20 cellular contexts compared by ENCODE assay signal in genomic region chr6:161432546-161432945, GRCh38.
A peak's percentile ranks its signal among the peaks of the same experiment; 100 is the strongest.
DNase-seq lines count a peak whose midpoint lies in the region; ATAC-seq, FAIRE-seq and TF ChIP-seq lines count a peak whose summit lies in the region.
"Had no signal": no experiment of that assay in that cellular context is flagged by ENCODE, and none has a peak within 500 bp of the region (broad histone marks: within the 10 kb centered on the region; RNA-seq: fewer than 3 reads in every experiment).

No MANE protein-coding gene starts in this region.

- no peak for DNase-seq in HepG2 (ENCODE audit: low spot score)
- no peak for DNase-seq in right lobe of liver
- no peak for DNase-seq in RCC 7860 (ENCODE audit: low spot score)
- no peak for DNase-seq in K562 (ENCODE audit: extremely low read depth in 1 of 4, low spot score in 3 of 4)
- no peak for DNase-seq in GM19238 (ENCODE audit: insufficient read length, low spot score)
- no peak for DNase-seq in activated CD4-positive, alpha-beta T cell treated with anti-CD3 and anti-CD28 coated beads for 36 hours
- DNase-seq: ACHN; Caco-2; Calu3; CD4-positive, alpha-beta T cell; CD8-positive, alpha-beta T cell; DMS79 treated with DMSO at 0.1 percent for 48 hours; GF-D8 had no signal

- FAIRE-seq in HepG2 (lab: Jason Lieb, UNC) (no peak), RCC 7860 (lab: Jason Lieb, UNC) (peak; percentile 38), K562 (lab: Jason Lieb, UNC) (no peak)
- FAIRE-seq: D721Med, GM12891 had no signal

- no peaks in the 10 kb centered on the region for H3K9me3 Mint-ChIP-seq in activated CD4-positive, alpha-beta T cell treated with anti-CD3 and anti-CD28 coated beads for 36 hours (ENCODE audit: low read depth)
- H3K9me3 Mint-ChIP-seq: CD4-positive, alpha-beta T cell had no signal

- H3K27me3 Mint-ChIP-seq in activated CD4-positive, alpha-beta T cell treated with anti-CD3 and anti-CD28 coated beads for 36 hours: no peaks in the 10 kb centered on the region
- H3K27me3 Mint-ChIP-seq: B cell had no signal

- H3K27ac ChIP-seq in HepG2 (ENCODE audit: extremely low read length, insufficient read depth, low read length) (no peak overlapping the region), right lobe of liver (no peak overlapping the region), K562 (ENCODE audit: extremely low read depth, low read depth, low read length) (no peak overlapping the region)
- H3K27ac ChIP-seq: 22Rv1; BLaER1 treated with 17β-estradiol and CSF1 and Interleukin-3, amounts not matched to agents 10 nM and 100 nM; C4-2B had no signal

- no peaks in the 10 kb centered on the region for H3K9me1 ChIP-seq in K562 (ENCODE audit: control insufficient read depth, insufficient read depth, low read length)

- ATAC-seq in HepG2: no peak
- no peak for ATAC-seq in right lobe of liver
- no peak for ATAC-seq in K562
- no peak for ATAC-seq in HG02885 (IDR thresholded peaks at IDR 0.05; ENCODE audit: poor library complexity, unreplicated experiment)
- ATAC-seq in activated CD4-positive, alpha-beta T cell treated with anti-CD3 and anti-CD28 coated beads for 36 hours: no peak
- ATAC-seq: CD8-positive, alpha-beta T cell had no signal

- no peaks in the 10 kb centered on the region for H3K4me1 ChIP-seq in HepG2 (ENCODE audit: insufficient read depth, low read length)
- H3K4me1 ChIP-seq in right lobe of liver: no peaks in the 10 kb centered on the region
- H3K4me1 ChIP-seq in K562 (replicated peaks in 1 of 2; ENCODE audit: control insufficient read depth in 2 of 2, insufficient read depth in 2 of 2, low read length in 2 of 2): no peaks in the 10 kb centered on the region
- H3K4me1 ChIP-seq: BLaER1 treated with 17β-estradiol and CSF1 and Interleukin-3, amounts not matched to agents 10 nM and 100 nM had no signal

- H3K9me3 ChIP-seq in HepG2 (ENCODE audit: low read length): no peaks in the 10 kb centered on the region
- no peaks in the 10 kb centered on the region for H3K9me3 ChIP-seq in right lobe of liver
- H3K9me3 ChIP-seq in K562 (replicated peaks; ENCODE audit: control insufficient read depth, insufficient read depth, low read depth, low read length): peaks cover 2% of the 10 kb centered on the region; the same call in 1 of the 2 replicates
- H3K9me3 ChIP-seq: BLaER1 treated with 17β-estradiol and CSF1 and Interleukin-3, amounts not matched to agents 10 nM and 100 nM; Caco-2 had no signal

- no peaks in the 10 kb centered on the region for H3K36me3 Mint-ChIP-seq in activated CD4-positive, alpha-beta T cell treated with anti-CD3 and anti-CD28 coated beads for 36 hours (ENCODE audit: low read depth)
- H3K36me3 Mint-ChIP-seq: CD8-positive, alpha-beta T cell had no signal

- H3K4me1 Mint-ChIP-seq in activated CD4-positive, alpha-beta T cell treated with anti-CD3 and anti-CD28 coated beads for 36 hours: no peaks in the 10 kb centered on the region
- H3K4me1 Mint-ChIP-seq: B cell had no signal

- H3K9ac ChIP-seq in HepG2 (ENCODE audit: insufficient read depth, low read depth, low read length) (no peak overlapping the region), K562 (ENCODE audit: insufficient read depth in 1 of 2, low read depth in 2 of 2, low read length in 2 of 2) (no peak overlapping the region)
- H3K9ac ChIP-seq: BLaER1 treated with 17β-estradiol and CSF1 and Interleukin-3, amounts not matched to agents 10 nM and 100 nM had no signal

- H3K36me3 ChIP-seq in HepG2 (replicated peaks in 1 of 2; ENCODE audit: control insufficient read depth in 1 of 2, insufficient read depth in 2 of 2, low read length in 2 of 2) (no peaks in the 10 kb centered on the region), right lobe of liver (no peaks in the 10 kb centered on the region), K562 (ENCODE audit: control insufficient read depth, insufficient read depth, low read length) (no peaks in the 10 kb centered on the region)
- H3K36me3 ChIP-seq: BLaER1 treated with 17β-estradiol and CSF1 and Interleukin-3, amounts not matched to agents 10 nM and 100 nM had no signal

- H4K20me1 ChIP-seq in HepG2 (ENCODE audit: insufficient read depth, low read length) (no peaks in the 10 kb centered on the region), K562 (replicated peaks; ENCODE audit: control insufficient read depth, insufficient read depth, low read length) (no peaks in the 10 kb centered on the region)
- H4K20me1 ChIP-seq: BLaER1 treated with 17β-estradiol and CSF1 and Interleukin-3, amounts not matched to agents 10 nM and 100 nM had no signal

- H3K4me3 ChIP-seq in HepG2 (replicated peaks in 1 of 3; ENCODE audit: insufficient read depth in 1 of 3, low read depth in 2 of 3, low read length in 3 of 3) (no peak overlapping the region), right lobe of liver (no peak overlapping the region), K562 (no peak overlapping the region)
- H3K4me3 ChIP-seq: BLaER1 treated with 17β-estradiol and CSF1 and Interleukin-3, amounts not matched to agents 10 nM and 100 nM had no signal

- TF ChIP-seq POLR2A in HepG2 (IDR thresholded peaks at IDR 0.05; ENCODE audit: insufficient read depth in 1 of 2, low read depth in 2 of 2, low read length in 2 of 2) (no peak), right lobe of liver (IDR thresholded peaks at IDR 0.05) (no peak), K562 (conservative IDR thresholded peaks at IDR 0.05) (no peak)

- no peak overlapping the region for H2AFZ ChIP-seq in HepG2 (ENCODE audit: low read length)
- no peak overlapping the region for H2AFZ ChIP-seq in K562 (ENCODE audit: low read depth, low read length)

- POLR2A ChIA-PET in HepG2 (lab: Yijun Ruan, JAX) (no interaction called here), K562 (lab: Yijun Ruan, JAX) (interaction anchor here (0.7 kb wide), 1 partner anchor 1296 kb away, joined by 3 read pairs; no protein-coding TSS in a partner anchor)
- POLR2A ChIA-PET in activated CD4-positive, alpha-beta T cell treated with anti-CD3 and anti-CD28 coated beads for 36 hours (lab: Charles Lee): no interaction called here

- H3K79me2 ChIP-seq in HepG2 (ENCODE audit: insufficient read depth, low read length) (no peaks in the 10 kb centered on the region), K562 (ENCODE audit: control insufficient read depth, insufficient read depth, low read length) (no peaks in the 10 kb centered on the region)

- H3K27me3 ChIP-seq in HepG2 (ENCODE audit: control insufficient read depth in 1 of 2, insufficient read depth in 2 of 2, low read length in 2 of 2) (peaks cover 0 to 4% of the 10 kb centered on the region in 2 experiments; a peak in 1 of 5 replicates), right lobe of liver (no peaks in the 10 kb centered on the region), K562 (ENCODE audit: control insufficient read depth in 2 of 2, insufficient read depth in 2 of 2, low read length in 2 of 2) (peaks cover 15 to 23% of the 10 kb centered on the region in 2 experiments; a peak in 4 of 5 replicates)
- H3K27me3 ChIP-seq: BLaER1 treated with 17β-estradiol and CSF1 and Interleukin-3, amounts not matched to agents 10 nM and 100 nM had no signal

- in situ Hi-C loops in HepG2 (cut with HindIII; ENCODE audit: extremely low pct_ligation_motif_present, low pct_unique_long_range_greater_than_20kb): no loop called here
- in situ Hi-C loops in K562 (cut with MboI): no loop called here

- WGBS in HepG2 (ENCODE audit: low lambda C conversion rate): 21% methylated on average over 3 of the region's 3 CpGs
- 75% methylated on average over 3 of the region's 3 CpGs for WGBS in right lobe of liver (ENCODE audit: insufficient coverage, low coverage, low lambda C conversion rate, missing lambda C conversion rate)
- 0% methylated on average over 3 of the region's 3 CpGs for WGBS in K562 (ENCODE audit: insufficient coverage, low coverage, missing lambda C conversion rate)

- BruUV-seq in HepG2 (replicated peaks; lab: Mats Ljungman, UMichigan) (no TSS peak), K562 (replicated peaks; lab: Mats Ljungman, UMichigan) (no TSS peak)

- TF ChIP-seq EP300 in HepG2 (IDR thresholded peaks at IDR 0.05; ENCODE audit: low read depth in 2 of 2, low read length in 2 of 2): no peak
- TF ChIP-seq EP300 in HepG2 (CRISPR knock-in tag; IDR thresholded peaks at IDR 0.05; ENCODE audit: borderline replicate concordance): no peak
- no peak for TF ChIP-seq EP300 in K562 (IDR thresholded peaks at IDR 0.05; ENCODE audit: low read length)

- H3K4me2 ChIP-seq in HepG2 (ENCODE audit: low read depth, low read length) (no peak overlapping the region), K562 (ENCODE audit: insufficient read depth, low read length) (no peak overlapping the region)
- H3K4me2 ChIP-seq: BLaER1 treated with 17β-estradiol and CSF1 and Interleukin-3, amounts not matched to agents 10 nM and 100 nM had no signal

- intact Hi-C loops in HepG2 (cut with micrococcal nuclease; ENCODE audit: unreplicated experiment): no loop called here
- intact Hi-C loops in right lobe of liver (cut with DNase I): no loop called here
- intact Hi-C loops in K562 (cut with micrococcal nuclease): loop anchor here (5.0 kb wide), 2 partner anchors 65 to 265 kb away; no protein-coding TSS in a partner anchor
- intact Hi-C loops in activated CD4-positive, alpha-beta T cell treated with anti-CD3 and anti-CD28 coated beads for 36 hours (cut with DNase I, micrococcal nuclease): no loop called here

- CTCF ChIA-PET in HepG2 (lab: Yijun Ruan, JAX; ENCODE audit: low intra/inter-chr PET ratio, low total read pairs) (no interaction called here), K562 (lab: Yijun Ruan, JAX; ENCODE audit: low intra/inter-chr PET ratio) (no interaction called here)
- CTCF ChIA-PET in activated CD4-positive, alpha-beta T cell treated with anti-CD3 and anti-CD28 coated beads for 36 hours (lab: Charles Lee): no interaction called here

- H3K4me3 Mint-ChIP-seq in activated CD4-positive, alpha-beta T cell treated with anti-CD3 and anti-CD28 coated beads for 36 hours: no peak overlapping the region
- H3K4me3 Mint-ChIP-seq: B cell; CD4-positive, alpha-beta T cell; CD8-positive, alpha-beta T cell had no signal

- TF ChIP-seq RAD21 in HepG2 (CRISPR knock-in tag; IDR thresholded peaks at IDR 0.05) (no peak), K562 (CRISPR knock-in tag; conservative IDR thresholded peaks at IDR 0.05 in 1 of 2, IDR thresholded peaks at IDR 0.05 in 1 of 2) (no peak)

- TF ChIP-seq CTCF in HepG2 (CRISPR knock-in tag; IDR thresholded peaks at IDR 0.05) (no peak), right lobe of liver (IDR thresholded peaks at IDR 0.05) (no peak), K562 (IDR thresholded peaks at IDR 0.05 in 2 of 3, conservative IDR thresholded peaks at IDR 0.05 in 1 of 3; ENCODE audit: insufficient read depth in 2 of 3, low read depth in 1 of 3, low read length in 3 of 3) (no peak)

- no peak overlapping the region for H3K27ac Mint-ChIP-seq in activated CD4-positive, alpha-beta T cell treated with anti-CD3 and anti-CD28 coated beads for 36 hours
- H3K27ac Mint-ChIP-seq: B cell; CD4-positive, alpha-beta T cell; CD8-positive, alpha-beta T cell had no signal

TF ChIP-seq in HepG2, 621 proteins besides CTCF, POLR2A, EP300 and RAD21 (continues in another document):
- TF ChIP-seq ZNF816 (CRISPR knock-in tag; IDR thresholded peaks at IDR 0.05; ENCODE audit: borderline replicate concordance): no peak

TF ChIP-seq in K562, 482 proteins besides CTCF, POLR2A, EP300 and RAD21 (continues in another document):
- no peak for TF ChIP-seq RBBP5 (IDR thresholded peaks at IDR 0.05; ENCODE audit: borderline replicate concordance, insufficient read depth, low read length, poor library complexity, severe bottlenecking)

Comparison
In these comparisons a context has a peak if more than half of its experiments do, and no peak if none do; other contexts are left out.
1. Of the 241 proteins assayed by ChIP-seq in both HepG2 and K562: peak only in HepG2: none; only in K562: MAFF and MAFG; in both: none; in neither: 238; mixed calls (peak in some experiments, not most) for 1.